1 cellular context compared by ENCODE assay signal in genomic region chr11:128594246-128594645, GRCh38.
TF ChIP-seq lines count a peak whose summit lies in the region.

No MANE protein-coding gene starts in this region.

TF ChIP-seq in H1, 55 proteins besides CTCF, POLR2A, EP300 and RAD21 (continued from another document):
- no peak for TF ChIP-seq ATF2 (IDR thresholded peaks at IDR 0.05; ENCODE audit: low read length)
